ENCODE assay signal across 1 cellular context in the genomic region with DNA sequence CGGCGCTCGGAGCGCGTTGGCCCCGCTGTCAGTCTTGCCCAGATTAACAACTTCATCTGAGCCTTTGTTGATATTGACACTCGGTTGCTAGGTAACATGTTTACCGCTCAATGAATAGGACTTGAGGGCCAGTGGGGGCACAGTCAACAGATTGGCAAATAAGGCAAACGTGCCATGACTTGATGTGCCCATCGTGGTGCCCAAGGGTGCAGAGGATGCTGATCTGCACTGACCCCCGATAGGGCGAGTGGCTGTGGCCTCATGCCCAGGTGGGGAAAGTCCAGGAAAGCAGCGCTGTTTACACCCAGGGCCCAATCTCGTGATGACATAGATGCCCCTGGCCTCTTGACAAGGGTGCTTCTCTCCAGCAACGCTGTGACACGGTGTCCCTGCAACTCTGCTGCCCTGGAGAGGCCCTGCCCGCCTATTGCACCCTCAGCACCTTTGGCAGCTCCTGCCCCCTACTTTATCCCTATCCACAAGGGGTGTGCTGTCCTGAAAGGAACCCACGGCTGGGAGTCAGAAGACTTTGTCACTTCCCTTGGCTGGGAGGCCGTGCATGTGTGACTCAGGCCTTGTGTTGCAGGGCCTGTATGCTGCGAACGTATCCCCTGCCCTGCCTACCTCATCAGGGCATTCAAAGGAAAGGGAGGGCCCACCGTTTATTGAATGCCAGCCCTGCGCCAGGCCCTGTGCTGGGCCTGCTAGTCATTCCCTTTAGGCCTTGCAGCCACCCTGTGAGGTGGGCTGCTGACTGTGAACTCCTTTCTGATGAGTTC.
TF ChIP-seq lines count a peak whose summit lies in the region.

No MANE protein-coding gene starts in this region.

TF ChIP-seq in GM23338, 12 proteins besides CTCF, POLR2A, EP300 and RAD21 (continued from another document):
- TF ChIP-seq, protein P1, sequence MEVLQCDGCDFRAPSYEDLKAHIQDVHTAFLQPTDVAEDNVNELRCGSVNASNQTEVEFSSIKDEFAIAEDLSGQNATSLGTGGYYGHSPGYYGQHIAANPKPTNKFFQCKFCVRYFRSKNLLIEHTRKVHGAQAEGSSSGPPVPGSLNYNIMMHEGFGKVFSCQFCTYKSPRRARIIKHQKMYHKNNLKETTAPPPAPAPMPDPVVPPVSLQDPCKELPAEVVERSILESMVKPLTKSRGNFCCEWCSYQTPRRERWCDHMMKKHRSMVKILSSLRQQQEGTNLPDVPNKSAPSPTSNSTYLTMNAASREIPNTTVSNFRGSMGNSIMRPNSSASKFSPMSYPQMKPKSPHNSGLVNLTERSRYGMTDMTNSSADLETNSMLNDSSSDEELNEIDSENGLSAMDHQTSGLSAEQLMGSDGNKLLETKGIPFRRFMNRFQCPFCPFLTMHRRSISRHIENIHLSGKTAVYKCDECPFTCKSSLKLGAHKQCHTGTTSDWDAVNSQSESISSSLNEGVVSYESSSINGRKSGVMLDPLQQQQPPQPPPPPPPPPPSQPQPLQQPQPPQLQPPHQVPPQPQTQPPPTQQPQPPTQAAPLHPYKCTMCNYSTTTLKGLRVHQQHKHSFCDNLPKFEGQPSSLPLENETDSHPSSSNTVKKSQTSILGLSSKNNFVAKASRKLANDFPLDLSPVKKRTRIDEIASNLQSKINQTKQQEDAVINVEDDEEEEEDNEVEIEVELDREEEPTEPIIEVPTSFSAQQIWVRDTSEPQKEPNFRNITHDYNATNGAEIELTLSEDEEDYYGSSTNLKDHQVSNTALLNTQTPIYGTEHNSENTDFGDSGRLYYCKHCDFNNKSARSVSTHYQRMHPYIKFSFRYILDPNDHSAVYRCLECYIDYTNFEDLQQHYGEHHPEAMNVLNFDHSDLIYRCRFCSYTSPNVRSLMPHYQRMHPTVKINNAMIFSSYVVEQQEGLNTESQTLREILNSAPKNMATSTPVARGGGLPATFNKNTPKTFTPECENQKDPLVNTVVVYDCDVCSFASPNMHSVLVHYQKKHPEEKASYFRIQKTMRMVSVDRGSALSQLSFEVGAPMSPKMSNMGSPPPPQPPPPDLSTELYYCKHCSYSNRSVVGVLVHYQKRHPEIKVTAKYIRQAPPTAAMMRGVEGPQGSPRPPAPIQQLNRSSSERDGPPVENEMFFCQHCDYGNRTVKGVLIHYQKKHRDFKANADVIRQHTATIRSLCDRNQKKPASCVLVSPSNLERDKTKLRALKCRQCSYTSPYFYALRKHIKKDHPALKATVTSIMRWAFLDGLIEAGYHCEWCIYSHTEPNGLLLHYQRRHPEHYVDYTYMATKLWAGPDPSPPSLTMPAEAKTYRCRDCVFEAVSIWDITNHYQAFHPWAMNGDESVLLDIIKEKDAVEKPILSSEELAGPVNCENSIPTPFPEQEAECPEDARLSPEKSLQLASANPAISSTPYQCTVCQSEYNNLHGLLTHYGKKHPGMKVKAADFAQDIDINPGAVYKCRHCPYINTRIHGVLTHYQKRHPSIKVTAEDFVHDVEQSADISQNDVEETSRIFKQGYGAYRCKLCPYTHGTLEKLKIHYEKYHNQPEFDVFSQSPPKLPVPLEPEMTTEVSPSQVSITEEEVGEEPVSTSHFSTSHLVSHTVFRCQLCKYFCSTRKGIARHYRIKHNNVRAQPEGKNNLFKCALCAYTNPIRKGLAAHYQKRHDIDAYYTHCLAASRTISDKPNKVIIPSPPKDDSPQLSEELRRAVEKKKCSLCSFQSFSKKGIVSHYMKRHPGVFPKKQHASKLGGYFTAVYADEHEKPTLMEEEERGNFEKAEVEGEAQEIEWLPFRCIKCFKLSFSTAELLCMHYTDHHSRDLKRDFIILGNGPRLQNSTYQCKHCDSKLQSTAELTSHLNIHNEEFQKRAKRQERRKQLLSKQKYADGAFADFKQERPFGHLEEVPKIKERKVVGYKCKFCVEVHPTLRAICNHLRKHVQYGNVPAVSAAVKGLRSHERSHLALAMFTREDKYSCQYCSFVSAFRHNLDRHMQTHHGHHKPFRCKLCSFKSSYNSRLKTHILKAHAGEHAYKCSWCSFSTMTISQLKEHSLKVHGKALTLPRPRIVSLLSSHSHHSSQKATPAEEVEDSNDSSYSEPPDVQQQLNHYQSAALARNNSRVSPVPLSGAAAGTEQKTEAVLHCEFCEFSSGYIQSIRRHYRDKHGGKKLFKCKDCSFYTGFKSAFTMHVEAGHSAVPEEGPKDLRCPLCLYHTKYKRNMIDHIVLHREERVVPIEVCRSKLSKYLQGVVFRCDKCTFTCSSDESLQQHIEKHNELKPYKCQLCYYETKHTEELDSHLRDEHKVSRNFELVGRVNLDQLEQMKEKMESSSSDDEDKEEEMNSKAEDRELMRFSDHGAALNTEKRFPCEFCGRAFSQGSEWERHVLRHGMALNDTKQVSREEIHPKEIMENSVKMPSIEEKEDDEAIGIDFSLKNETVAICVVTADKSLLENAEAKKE (CRISPR knock-in tag; IDR thresholded peaks at IDR 0.05): no peak
- TF ChIP-seq CREB1 (CRISPR knock-in tag; IDR thresholded peaks at IDR 0.05; ENCODE audit: low read depth) (no peak), ZNF331 (CRISPR knock-in tag; IDR thresholded peaks at IDR 0.05; ENCODE audit: low read depth) (no peak)
